In genomic region chr2:80126596-80127189, GRCh38 we compare ENCODE assay signal across 17 cellular contexts.
DNase-seq lines count a peak whose midpoint lies in the region; ATAC-seq, FAIRE-seq and TF ChIP-seq lines count a peak whose summit lies in the region.
"Had no signal": no experiment of that assay in that cellular context is flagged by ENCODE, and none has a peak within 500 bp of the region (broad histone marks: within the 10 kb centered on the region; RNA-seq: fewer than 3 reads in every experiment).

No MANE protein-coding gene starts in this region.

- DNase-seq in EH (ENCODE audit: low read depth) (peak; percentile 46), SK-N-DZ (ENCODE audit: low spot score) (peak; percentile 85), fibroblast of the conjunctiva (ENCODE audit: low read depth) (peak; percentile 4), retinal pigment epithelial cell (ENCODE audit: low read depth) (peak; percentile 2), dorsolateral prefrontal cortex (no peak), endothelial cell (ENCODE audit: low spot score) (no peak), GM19239 (ENCODE audit: insufficient read length, low spot score) (no peak)
- DNase-seq: activated T-cell treated with anti-CD3 and anti-CD28 coated beads, Interleukin-2, amount 50 U/mL, for 24 hours; NCI-H1105; NCI-H748 treated with DMSO at 0.1 percent for 48 hours; PC-3 had no signal

- no peak overlapping the region for H3K4me3 Mint-ChIP-seq in endothelial cell (ENCODE audit: unreplicated experiment)
- H3K4me3 Mint-ChIP-seq: activated T-cell treated with anti-CD3 and anti-CD28 coated beads, Interleukin-2, amount 50 U/mL, for 24 hours; central memory CD8-positive, alpha-beta T cell had no signal

- ATAC-seq in HG03354 (IDR thresholded peaks at IDR 0.05; ENCODE audit: poor library complexity, severe bottlenecking, unreplicated experiment): no peak
- ATAC-seq: activated naive CD4-positive, alpha-beta T cell treated with anti-CD3 and anti-CD28 coated beads, Interleukin-2, amount 50 U/mL, for 72 hours; PC-3 had no signal

- H3K4me1 Mint-ChIP-seq in endothelial cell (ENCODE audit: unreplicated experiment): no peaks in the 10 kb centered on the region
- H3K4me1 Mint-ChIP-seq: central memory CD8-positive, alpha-beta T cell had no signal

- H3K4me3 ChIP-seq in retinal pigment epithelial cell (ENCODE audit: low read length) (no peak overlapping the region), dorsolateral prefrontal cortex (no peak overlapping the region)
- H3K4me3 ChIP-seq: BLaER1 had no signal

- no peak for FAIRE-seq in GM19239 (lab: Jason Lieb, UNC)

- H3K27ac Mint-ChIP-seq in endothelial cell (ENCODE audit: unreplicated experiment): no peak overlapping the region
- H3K27ac Mint-ChIP-seq: activated T-cell treated with anti-CD3 and anti-CD28 coated beads, Interleukin-2, amount 50 U/mL, for 24 hours had no signal

- TF ChIP-seq CTCF in retinal pigment epithelial cell (conservative IDR thresholded peaks at IDR 0.05; ENCODE audit: low read depth, low read length): no peak
- TF ChIP-seq CTCF in dorsolateral prefrontal cortex (IDR thresholded peaks at IDR 0.05 in 54 of 56, conservative IDR thresholded peaks at IDR 0.05 in 2 of 56; ENCODE audit: low read depth in 1 of 56, partially characterized antibody in 56 of 56): no peak
- no peak for TF ChIP-seq CTCF in endothelial cell (IDR thresholded peaks at IDR 0.05; ENCODE audit: unreplicated experiment)

- H3K27me3 Mint-ChIP-seq in endothelial cell (ENCODE audit: unreplicated experiment): peaks cover 2% of the 10 kb centered on the region
- H3K27me3 Mint-ChIP-seq: activated T-cell treated with anti-CD3 and anti-CD28 coated beads, Interleukin-2, amount 50 U/mL, for 24 hours; central memory CD8-positive, alpha-beta T cell had no signal

- H3K36me3 Mint-ChIP-seq in endothelial cell (ENCODE audit: low read depth, unreplicated experiment): no peaks in the 10 kb centered on the region

- H3K27me3 ChIP-seq in dorsolateral prefrontal cortex: no peaks in the 10 kb centered on the region
- H3K27me3 ChIP-seq: BLaER1 had no signal

- no peaks in the 10 kb centered on the region for H3K9me3 Mint-ChIP-seq in endothelial cell (ENCODE audit: unreplicated experiment)

- intact Hi-C loops in dorsolateral prefrontal cortex (cut with DNase I): no loop called here

- peak overlapping the region in 3 of 59 donors; percentile 13 to 52 (median 21) for H3K27ac ChIP-seq in dorsolateral prefrontal cortex
- H3K27ac ChIP-seq: BLaER1, HL-60, KMS-11 had no signal

Comparison
In these comparisons a context has a peak if more than half of its experiments do, and no peak if none do; other contexts are left out.
1. DNase-seq: peak in EH (single experiment), SK-N-DZ (single experiment), fibroblast of the conjunctiva (single experiment) and retinal pigment epithelial cell (single experiment); none in dorsolateral prefrontal cortex (0 of 10), endothelial cell (single experiment) and GM19239 (single experiment).